Comparison of ENCODE assay signal across 14 cellular contexts in the genomic region with DNA sequence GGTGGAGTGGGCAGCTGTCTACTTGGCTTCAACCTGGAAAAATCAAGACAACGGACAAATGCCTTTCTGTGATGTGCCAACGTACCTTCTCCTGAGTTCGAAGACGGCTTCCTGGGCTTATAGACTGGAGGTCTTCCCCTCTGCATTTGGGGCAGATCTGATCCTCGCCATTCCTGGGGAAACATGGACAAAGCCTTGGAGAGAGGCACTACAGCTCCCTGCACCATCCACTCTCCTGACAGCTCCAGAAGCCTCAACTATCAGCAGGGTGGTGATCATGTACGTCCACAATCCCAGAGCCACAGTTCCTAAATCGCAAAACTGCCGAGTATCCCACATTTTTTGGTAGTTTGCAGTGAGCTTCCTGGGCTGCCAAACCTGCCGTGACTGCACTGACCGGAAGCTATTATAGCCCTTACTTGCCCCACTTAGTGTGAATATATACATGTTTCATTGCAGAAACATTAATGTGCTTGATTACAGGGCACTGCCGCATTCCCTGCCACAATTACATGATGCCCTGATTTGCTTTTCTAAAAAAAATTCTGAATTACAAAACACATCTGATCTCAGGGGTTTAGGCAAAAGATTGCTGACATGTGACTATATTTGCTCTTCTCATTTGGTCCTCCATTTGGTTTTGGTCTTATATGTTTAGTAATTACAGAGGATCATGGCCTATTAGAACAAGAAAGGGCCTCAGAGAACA. TPM values are rescaled to one million over a fixed set of nuclear protein-coding genes. Genes with fewer than 3 reads are reported as not detected.
A peak's percentile ranks its signal among the peaks of the same experiment; 100 is the strongest.
DNase-seq lines count a peak whose midpoint lies in the region; ATAC-seq and TF ChIP-seq lines count a peak whose summit lies in the region.
"Had no signal": no experiment of that assay in that cellular context is flagged by ENCODE, and none has a peak within 500 bp of the region (broad histone marks: within the 10 kb centered on the region; RNA-seq: fewer than 3 reads in every experiment).

No MANE protein-coding gene starts in this region.

- H3K27ac Mint-ChIP-seq in T-helper 17 cell (peak overlapping the region; percentile 100), Calu3 (ENCODE audit: unreplicated experiment) (no peak overlapping the region)

- H3K27ac ChIP-seq in effector memory CD4-positive, alpha-beta T cell (ENCODE audit: insufficient read depth, low read length, poor library complexity, severe bottlenecking): peak overlapping the region; percentile 100
- peak overlapping the region; percentile 96 for H3K27ac ChIP-seq in thoracic aorta
- H3K27ac ChIP-seq: cardiac muscle cell, epithelial cell of prostate, hepatocyte, neutrophil had no signal

- H3K36me3 ChIP-seq in effector memory CD4-positive, alpha-beta T cell (ENCODE audit: control insufficient read depth, insufficient read depth, low read length): peaks cover 7% of the 10 kb centered on the region
- no peaks in the 10 kb centered on the region for H3K36me3 ChIP-seq in thoracic aorta
- H3K36me3 ChIP-seq: cardiac muscle cell had no signal

- no TSS peak for BruUV-seq in Calu3 (replicated peaks; lab: Mats Ljungman, UMichigan)

- peak overlapping the region; percentile 71 for H3K4me3 ChIP-seq in effector memory CD4-positive, alpha-beta T cell (ENCODE audit: insufficient read depth, low read depth, low read length, poor library complexity, severe bottlenecking)
- peak overlapping the region; percentile 21 for H3K4me3 ChIP-seq in thoracic aorta
- H3K4me3 ChIP-seq: cardiac muscle cell, hepatocyte had no signal

- no peak for DNase-seq in activated T-cell treated with anti-CD3 and anti-CD28 coated beads, Interleukin-2, amount 50 U/mL, for 4 hours
- DNase-seq in activated T-cell treated with anti-CD3 and anti-CD28 coated beads for 4 hours: no peak
- no peak for DNase-seq in T-helper 17 cell
- DNase-seq in effector memory CD4-positive, alpha-beta T cell: no peak
- DNase-seq in thoracic aorta (ENCODE audit: low spot score): no peak
- no peak for DNase-seq in Calu3
- no peak for DNase-seq in islet precursor cell
- DNase-seq: NCI-H446, T1000 had no signal

- H3K4me3 Mint-ChIP-seq in activated T-cell treated with anti-CD3 and anti-CD28 coated beads, Interleukin-2, amount 50 U/mL, for 4 hours: peak overlapping the region; percentile 93
- H3K4me3 Mint-ChIP-seq in T-helper 17 cell (peak overlapping the region; percentile 98), Calu3 (ENCODE audit: low read depth, unreplicated experiment) (no peak overlapping the region)

- H3K4me1 Mint-ChIP-seq in activated T-cell treated with anti-CD3 and anti-CD28 coated beads, Interleukin-2, amount 50 U/mL, for 4 hours (ENCODE audit: low read depth): peaks cover 75% of the 10 kb centered on the region
- H3K4me1 Mint-ChIP-seq in T-helper 17 cell (peaks cover 77% of the 10 kb centered on the region), Calu3 (ENCODE audit: low read depth, unreplicated experiment) (peaks cover 9% of the 10 kb centered on the region)

- ATAC-seq in activated T-cell treated with anti-CD3 and anti-CD28 coated beads, Interleukin-2, amount 50 U/mL, for 4 hours: no peak
- no peak for ATAC-seq in T-helper 17 cell
- ATAC-seq in thoracic aorta (ENCODE audit: insufficient number of reproducible peaks, low FRiP score, low read depth): no peak
- no peak for ATAC-seq in GM21526 (IDR thresholded peaks at IDR 0.05; ENCODE audit: low FRiP score, unreplicated experiment)

- intact Hi-C loops in Calu3 (cut with micrococcal nuclease; ENCODE audit: unreplicated experiment): no loop called here

- CTCF ChIA-PET in Calu3 (lab: Charles Lee): no interaction called here

- H3K27me3 ChIP-seq in effector memory CD4-positive, alpha-beta T cell (replicated peaks; ENCODE audit: control insufficient read depth, insufficient read depth, low read length, poor library complexity, severe bottlenecking): no peaks in the 10 kb centered on the region
- no peaks in the 10 kb centered on the region for H3K27me3 ChIP-seq in thoracic aorta (replicated peaks; ENCODE audit: insufficient read depth)
- H3K27me3 ChIP-seq: cardiac muscle cell, hepatocyte, neutrophil had no signal

- TF ChIP-seq CTCF in thoracic aorta (IDR thresholded peaks at IDR 0.05) (no peak), Calu3 (IDR thresholded peaks at IDR 0.05; ENCODE audit: unreplicated experiment) (no peak)

- H3K4me1 ChIP-seq in effector memory CD4-positive, alpha-beta T cell (ENCODE audit: control insufficient read depth, insufficient read depth, low read length, poor library complexity, severe bottlenecking): peaks cover 94% of the 10 kb centered on the region
- peaks cover 59 to 95% of the 10 kb centered on the region in 2 donors for H3K4me1 ChIP-seq in thoracic aorta (ENCODE audit: control insufficient read depth in 1 of 2, low read depth in 2 of 2)

- H3K9me3 ChIP-seq in T-helper 17 cell (ENCODE audit: control insufficient read depth, low read length, poor library complexity, severe bottlenecking): peaks cover 9% of the 10 kb centered on the region
- H3K9me3 ChIP-seq in effector memory CD4-positive, alpha-beta T cell (ENCODE audit: control insufficient read depth, low read length): no peaks in the 10 kb centered on the region
- H3K9me3 ChIP-seq in thoracic aorta: no peaks in the 10 kb centered on the region
- H3K9me3 ChIP-seq: neutrophil had no signal

- no peaks in the 10 kb centered on the region for H3K9me3 Mint-ChIP-seq in activated T-cell treated with anti-CD3 and anti-CD28 coated beads, Interleukin-2, amount 50 U/mL, for 4 hours
- no peaks in the 10 kb centered on the region for H3K9me3 Mint-ChIP-seq in Calu3 (ENCODE audit: low read depth, unreplicated experiment)

- peaks cover 61% of the 10 kb centered on the region for H3K36me3 Mint-ChIP-seq in activated T-cell treated with anti-CD3 and anti-CD28 coated beads, Interleukin-2, amount 50 U/mL, for 4 hours (ENCODE audit: insufficient read depth)
- H3K36me3 Mint-ChIP-seq in T-helper 17 cell (ENCODE audit: low read depth): peaks cover 7% of the 10 kb centered on the region
- H3K36me3 Mint-ChIP-seq in Calu3 (ENCODE audit: insufficient read depth, unreplicated experiment): no peaks in the 10 kb centered on the region

- no peaks in the 10 kb centered on the region for H3K27me3 Mint-ChIP-seq in activated T-cell treated with anti-CD3 and anti-CD28 coated beads, Interleukin-2, amount 50 U/mL, for 4 hours (ENCODE audit: low read depth)
- H3K27me3 Mint-ChIP-seq in T-helper 17 cell (no peaks in the 10 kb centered on the region), Calu3 (ENCODE audit: unreplicated experiment) (no peaks in the 10 kb centered on the region)

RNA-seq across cellular contexts. Expression of a gene that starts 2.8 kb away (rescaled TPM):
- total RNA-seq in activated T-cell treated with anti-CD3 and anti-CD28 coated beads, Interleukin-2, amount 50 U/mL, for 4 hours: 100 to 1,000 TPM; 256 to 343 (median 265) TPM
- total RNA-seq in T-helper 17 cell (100 to 1,000 TPM; 103 to 118 TPM), thoracic aorta (10 to 100 TPM; 36.4 to 52.5 TPM), Calu3 (2022) (1.5 and 1.6 TPM in 2 replicates)

RNA-seq across cellular contexts. Expression of a gene that starts 46.8 kb away (rescaled TPM):
- total RNA-seq in activated T-cell treated with anti-CD3 and anti-CD28 coated beads, Interleukin-2, amount 50 U/mL, for 4 hours: 10 to 100 TPM; 59.2 to 75.1 (median 64.8) TPM
- 10 to 100 TPM; 69.9 to 96.9 TPM for total RNA-seq in T-helper 17 cell
- 10 to 100 TPM; 47.9 to 81.7 TPM for total RNA-seq in thoracic aorta
- 37.2 and 44.5 TPM in 2 replicates for total RNA-seq in Calu3 (2022)

Comparison
In these comparisons a context has a peak if more than half of its experiments do, and no peak if none do; other contexts are left out.
1. RNA of a gene that starts 2.8 kb away (total RNA-seq): 256 to 343 TPM in activated T-cell treated with anti-CD3 and anti-CD28 coated beads, Interleukin-2, amount 50 U/mL, for 4 hours, 103 to 118 TPM in T-helper 17 cell and 36.4 to 52.5 TPM in thoracic aorta; 1.5 to 1.6 TPM in Calu3; every median in the first group is over 10 times any median in the second.